Comparison of ENCODE assay signal across 35 cellular contexts in the genomic region with DNA sequence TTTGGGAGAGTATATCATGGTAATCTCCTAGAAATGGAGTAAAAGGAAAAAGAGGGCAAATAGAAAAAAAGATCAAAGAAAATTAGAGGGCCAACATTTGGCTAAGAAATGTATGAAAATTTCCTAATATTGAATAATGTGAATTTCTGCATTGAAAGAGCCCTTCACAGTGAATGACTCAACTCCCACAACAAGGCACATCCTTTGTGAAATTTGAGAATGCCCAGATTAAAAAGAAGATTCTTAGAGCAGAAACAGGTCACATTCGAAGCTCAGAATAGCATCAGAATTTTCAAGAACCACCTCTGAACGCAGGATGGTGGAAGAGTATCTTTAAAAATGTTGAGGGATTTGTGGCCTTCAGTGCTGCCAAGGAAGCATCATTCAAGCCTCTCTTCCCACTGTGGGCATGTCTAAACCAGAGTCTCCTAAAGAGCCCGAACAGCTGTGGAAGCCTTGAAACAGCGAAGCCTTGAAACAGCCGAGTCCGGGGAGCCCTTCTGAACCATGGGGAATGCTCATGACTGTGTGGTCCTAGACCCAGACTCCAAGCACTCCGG. TPM values are rescaled to one million over a fixed set of nuclear protein-coding genes. Genes with fewer than 3 reads are reported as not detected.
DNase-seq lines count a peak whose midpoint lies in the region; ATAC-seq and TF ChIP-seq lines count a peak whose summit lies in the region.
"Had no signal": no experiment of that assay in that cellular context is flagged by ENCODE, and none has a peak within 500 bp of the region (broad histone marks: within the 10 kb centered on the region; RNA-seq: fewer than 3 reads in every experiment).

No MANE protein-coding gene starts in this region.

- TF ChIP-seq CTCF in HEK293 (tag by site-specific recombination; IDR thresholded peaks at IDR 0.05) (no peak), fibroblast of the aortic adventitia (IDR thresholded peaks at IDR 0.05; ENCODE audit: insufficient read depth, low read length) (no peak)

- no peaks in the 10 kb centered on the region; a peak in 1 of 3 replicates for H3K36me3 ChIP-seq in HEK293 (ENCODE audit: control insufficient read depth in 2 of 2, insufficient read depth in 1 of 2, low read length in 2 of 2)
- H3K36me3 ChIP-seq: adrenal gland, gastrocnemius medialis, ovary, upper lobe of right lung had no signal

- H3K4me1 Mint-ChIP-seq in activated T-helper 2 cell treated with anti-CD3 and anti-CD28 coated beads, Interferon-gamma antibody, Interleukin-2, Interleukin-4, amounts not matched to agents 10 μg/mL and 5 μg/mL and 100 μg/mL, durations not matched to agents 14 hours and 24 hours and 36 hours (ENCODE audit: low read depth) = peaks cover 19% of the 10 kb centered on the region
- H3K4me1 Mint-ChIP-seq: T-helper 17 cell had no signal

- H3K9me3 ChIP-seq in HEK293 (ENCODE audit: control insufficient read depth, insufficient read depth, low read depth, low read length) = no peaks in the 10 kb centered on the region
- H3K9me3 ChIP-seq: adrenal gland, Caco-2, gastrocnemius medialis, lower lobe of right lung, ovary, upper lobe of right lung had no signal

- peaks cover 24% of the 10 kb centered on the region for H3K36me3 Mint-ChIP-seq in activated T-helper 2 cell treated with anti-CD3 and anti-CD28 coated beads, Interferon-gamma antibody, Interleukin-2, Interleukin-4, amounts not matched to agents 10 μg/mL and 5 μg/mL and 100 μg/mL, durations not matched to agents 14 hours and 24 hours and 36 hours (ENCODE audit: low read depth)

- POLR2A ChIA-PET in HEK293 (lab: Yijun Ruan, JAX) = no interaction called here

- no peak overlapping the region for H3K27ac ChIP-seq in HEK293 (ENCODE audit: extremely low read depth, low read depth, low read length)
- H3K27ac ChIP-seq: C4-2B, coronary artery, gastrocnemius medialis, hepatocyte, lower lobe of right lung, ovary, SK-N-MC, upper lobe of right lung had no signal

- intact Hi-C loops in activated T-helper 2 cell treated with anti-CD3 and anti-CD28 coated beads, Interferon-gamma antibody, Interleukin-2, Interleukin-4, amounts not matched to agents 10 μg/mL and 5 μg/mL and 100 μg/mL, durations not matched to agents 14 hours and 24 hours and 36 hours (cut with micrococcal nuclease) = no loop called here

- no peak overlapping the region for H3K27ac Mint-ChIP-seq in activated T-helper 2 cell treated with anti-CD3 and anti-CD28 coated beads, Interferon-gamma antibody, Interleukin-2, Interleukin-4, amounts not matched to agents 10 μg/mL and 5 μg/mL and 100 μg/mL, durations not matched to agents 14 hours and 24 hours and 36 hours
- H3K27ac Mint-ChIP-seq: activated CD4-positive, alpha-beta memory T cell treated with anti-CD3 and anti-CD28 coated beads for 36 hours; activated naive CD4-positive, alpha-beta T cell treated with anti-CD3 and anti-CD28 coated beads for 36 hours; natural killer cell treated with Interleukin-12 subunit alpha and Interleukin-12 subunit beta and Interleukin-15 and Interleukin-18, amount 100 ng/mL, for 72 hours; T-helper 17 cell had no signal

- CTCF ChIA-PET in HEK293 (lab: Yijun Ruan, JAX) = interaction anchor here (0.7 kb wide), 1 partner anchor 1493 kb away, joined by 3 read pairs; no protein-coding TSS in a partner anchor

- H3K27me3 Mint-ChIP-seq in activated T-helper 2 cell treated with anti-CD3 and anti-CD28 coated beads, Interferon-gamma antibody, Interleukin-2, Interleukin-4, amounts not matched to agents 10 μg/mL and 5 μg/mL and 100 μg/mL, durations not matched to agents 14 hours and 24 hours and 36 hours (ENCODE audit: low read depth) = no peaks in the 10 kb centered on the region
- H3K27me3 Mint-ChIP-seq: activated CD4-positive, alpha-beta memory T cell treated with anti-CD3 and anti-CD28 coated beads for 36 hours; effector memory CD8-positive, alpha-beta T cell; natural killer cell treated with Interleukin-12 subunit alpha and Interleukin-12 subunit beta and Interleukin-15 and Interleukin-18, amount 100 ng/mL, for 72 hours; T-helper 17 cell had no signal

- H3K4me1 ChIP-seq in HEK293 (ENCODE audit: control insufficient read depth, insufficient read depth, low read length) = no peaks in the 10 kb centered on the region
- H3K4me1 ChIP-seq: adrenal gland, Caco-2, lower lobe of right lung, upper lobe of right lung had no signal

- H3K4me3 ChIP-seq in HEK293 (ENCODE audit: low read depth, low read length) (no peak overlapping the region), fibroblast of the aortic adventitia (ENCODE audit: low read depth, low read length) (no peak overlapping the region)
- H3K4me3 ChIP-seq: adrenal gland, coronary artery, gastrocnemius medialis, hepatocyte, lower lobe of right lung, ovary, SK-N-MC, upper lobe of right lung had no signal

- no peak overlapping the region for H3K4me3 Mint-ChIP-seq in activated T-helper 2 cell treated with anti-CD3 and anti-CD28 coated beads, Interferon-gamma antibody, Interleukin-2, Interleukin-4, amounts not matched to agents 10 μg/mL and 5 μg/mL and 100 μg/mL, durations not matched to agents 14 hours and 24 hours and 36 hours (ENCODE audit: low read depth)
- H3K4me3 Mint-ChIP-seq: activated CD4-positive, alpha-beta memory T cell treated with anti-CD3 and anti-CD28 coated beads for 36 hours; activated naive CD4-positive, alpha-beta T cell treated with anti-CD3 and anti-CD28 coated beads for 36 hours; effector memory CD8-positive, alpha-beta T cell; natural killer cell treated with Interleukin-12 subunit alpha and Interleukin-12 subunit beta and Interleukin-15 and Interleukin-18, amount 100 ng/mL, for 72 hours; T-helper 17 cell had no signal

- H3K9me3 Mint-ChIP-seq in activated T-helper 2 cell treated with anti-CD3 and anti-CD28 coated beads, Interferon-gamma antibody, Interleukin-2, Interleukin-4, amounts not matched to agents 10 μg/mL and 5 μg/mL and 100 μg/mL, durations not matched to agents 14 hours and 24 hours and 36 hours = peaks cover 10% of the 10 kb centered on the region
- H3K9me3 Mint-ChIP-seq: natural killer cell treated with Interleukin-12 subunit alpha and Interleukin-12 subunit beta and Interleukin-15 and Interleukin-18, amount 100 ng/mL, for 72 hours had no signal

- no peak for ATAC-seq in HG02759 (IDR thresholded peaks at IDR 0.05; ENCODE audit: unreplicated experiment)
- ATAC-seq: activated CD4-positive, CD25-positive, alpha-beta regulatory T cell treated with anti-CD3 and anti-CD28 coated beads, Interleukin-2, amount 50 U/mL, for 24 hours; effector memory CD8-positive, alpha-beta T cell; gastrocnemius medialis; lower lobe of right lung; natural killer cell treated with Interleukin-12 subunit alpha and Interleukin-12 subunit beta and Interleukin-15 and Interleukin-18, amount 100 ng/mL, for 72 hours; PC-3; T-helper 17 cell; upper lobe of right lung had no signal

- DNase-seq in astrocyte of the hippocampus (ENCODE audit: low read depth, low spot score) (peak; percentile 13), fibroblast of the aortic adventitia (ENCODE audit: low read depth) (peak; percentile 21), stromal cell of bone marrow (ENCODE audit: low read depth) (peak; percentile 6), SIG-M5 (lab: John Stamatoyannopoulos, UW) (no peak)
- DNase-seq in activated T-helper 2 cell treated with anti-CD3 and anti-CD28 coated beads, Interferon-gamma antibody, Interleukin-2, Interleukin-4, amounts not matched to agents 10 μg/mL and 5 μg/mL and 100 μg/mL, durations not matched to agents 14 hours and 24 hours and 36 hours (ENCODE audit: low spot score) = no peak
- DNase-seq: activated CD4-positive, alpha-beta memory T cell treated with anti-CD3 and anti-CD28 coated beads for 36 hours; activated naive CD4-positive, alpha-beta T cell treated with anti-CD3 and anti-CD28 coated beads for 36 hours; Caco-2; DMS79; effector memory CD8-positive, alpha-beta T cell; gastrocnemius medialis; GDM1; KG1; lower lobe of right lung; MM.1S; NCI-H2029; NCI-H2227 treated with DMSO at 0.1 percent for 48 hours; NCI-H526 treated with DMSO at 0.1 percent for 48 hours; NK-92 treated with Interleukin-12 subunit alpha and Interleukin-12 subunit beta, amount 100 ng/mL, for 24 hours; ovary; PC-3; retina; small intestine; stimulated activated naive CD4-positive, alpha-beta T cell treated with Interleukin-2 at 50 U/mL for 16 hours; T-helper 17 cell; upper lobe of right lung had no signal

TF ChIP-seq in HEK293, 187 proteins besides CTCF, POLR2A, EP300 and RAD21:
- no peak for TF ChIP-seq ZSCAN4 (tag by site-specific recombination; IDR thresholded peaks at IDR 0.05)
- TF ChIP-seq, protein P1, sequence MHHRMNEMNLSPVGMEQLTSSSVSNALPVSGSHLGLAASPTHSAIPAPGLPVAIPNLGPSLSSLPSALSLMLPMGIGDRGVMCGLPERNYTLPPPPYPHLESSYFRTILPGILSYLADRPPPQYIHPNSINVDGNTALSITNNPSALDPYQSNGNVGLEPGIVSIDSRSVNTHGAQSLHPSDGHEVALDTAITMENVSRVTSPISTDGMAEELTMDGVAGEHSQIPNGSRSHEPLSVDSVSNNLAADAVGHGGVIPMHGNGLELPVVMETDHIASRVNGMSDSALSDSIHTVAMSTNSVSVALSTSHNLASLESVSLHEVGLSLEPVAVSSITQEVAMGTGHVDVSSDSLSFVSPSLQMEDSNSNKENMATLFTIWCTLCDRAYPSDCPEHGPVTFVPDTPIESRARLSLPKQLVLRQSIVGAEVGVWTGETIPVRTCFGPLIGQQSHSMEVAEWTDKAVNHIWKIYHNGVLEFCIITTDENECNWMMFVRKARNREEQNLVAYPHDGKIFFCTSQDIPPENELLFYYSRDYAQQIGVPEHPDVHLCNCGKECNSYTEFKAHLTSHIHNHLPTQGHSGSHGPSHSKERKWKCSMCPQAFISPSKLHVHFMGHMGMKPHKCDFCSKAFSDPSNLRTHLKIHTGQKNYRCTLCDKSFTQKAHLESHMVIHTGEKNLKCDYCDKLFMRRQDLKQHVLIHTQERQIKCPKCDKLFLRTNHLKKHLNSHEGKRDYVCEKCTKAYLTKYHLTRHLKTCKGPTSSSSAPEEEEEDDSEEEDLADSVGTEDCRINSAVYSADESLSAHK (tag by site-specific recombination; IDR thresholded peaks at IDR 0.05) = peak; percentile 73

RNA-seq across cellular contexts. Expression of gene GUSB, which starts 43.6 kb away (rescaled TPM):
- 22.3 and 25.9 TPM in 2 replicates for total RNA-seq in fibroblast of the aortic adventitia (ENCODE audit: low replicate concordance)
- 62.5 and 68.2 TPM in 2 replicates for total RNA-seq in activated T-helper 2 cell treated with anti-CD3 and anti-CD28 coated beads, Interferon-gamma antibody, Interleukin-2, Interleukin-4, amounts not matched to agents 10 μg/mL and 5 μg/mL and 100 μg/mL, durations not matched to agents 14 hours and 24 hours and 36 hours

Comparison
In these comparisons a context has a peak if more than half of its experiments do, and no peak if none do; other contexts are left out.
1. DNase-seq: peak in astrocyte of the hippocampus (single experiment), fibroblast of the aortic adventitia (single experiment) and stromal cell of bone marrow (single experiment); none in activated T-helper 2 cell treated with anti-CD3 and anti-CD28 coated beads, Interferon-gamma antibody, Interleukin-2, Interleukin-4, amounts not matched to agents 10 μg/mL and 5 μg/mL and 100 μg/mL, durations not matched to agents 14 hours and 24 hours and 36 hours (single experiment) and SIG-M5 (single experiment).